ENCODE assay signal across 10 cellular contexts in genomic region chr11:118308995-118309528, GRCh38. TPM values are rescaled to one million over a fixed set of nuclear protein-coding genes. Genes with fewer than 3 reads are reported as not detected.
A peak's percentile ranks its signal among the peaks of the same experiment; 100 is the strongest.
DNase-seq lines count a peak whose midpoint lies in the region; ATAC-seq and TF ChIP-seq lines count a peak whose summit lies in the region.
"Not testable (repeated sequence)": the region's sequence is repeated elsewhere in the genome, so short reads cannot be mapped to it uniquely, and the experiment has no call there.
"Had no signal": no experiment of that assay in that cellular context is flagged by ENCODE, and none has a peak within 500 bp of the region (broad histone marks: within the 10 kb centered on the region; RNA-seq: fewer than 3 reads in every experiment).

No MANE protein-coding gene starts in this region.

- H3K9me3 Mint-ChIP-seq in CD4-positive, alpha-beta T cell; T-cell; activated CD8-positive, alpha-beta memory T cell treated with anti-CD3 and anti-CD28 coated beads, Interleukin-2, amount 10 ng/mL, durations not matched to agents 7 days and 5 days (ENCODE audit: low read depth); activated T-helper 17 cell treated with anti-CD3 and anti-CD28 coated beads, Interleukin-2, amount 50 U/mL, for 72 hours; activated naive CD4-positive, alpha-beta T cell treated with anti-CD3 and anti-CD28 coated beads, Interleukin-2, amount 50 U/mL, for 72 hours; effector memory CD8-positive, alpha-beta T cell; stimulated activated effector memory CD8-positive, alpha-beta T cell treated with anti-CD3 and anti-CD28 coated beads, Interleukin-12 subunit alpha, Interleukin-12 subunit beta, amount 100 ng/mL, for 72 hours: not testable (repeated sequence)

- ATAC-seq in CD4-positive, alpha-beta T cell (ENCODE audit: poor library complexity); T-cell (replicated peaks in 1 of 4); activated CD8-positive, alpha-beta memory T cell treated with anti-CD3 and anti-CD28 coated beads, Interleukin-2, amount 10 ng/mL, durations not matched to agents 7 days and 5 days; effector memory CD8-positive, alpha-beta T cell (replicated peaks): not testable (repeated sequence)
- ATAC-seq in activated T-helper 17 cell treated with anti-CD3 and anti-CD28 coated beads, Interleukin-2, amount 50 U/mL, for 72 hours (replicated peaks): peak; percentile 7
- ATAC-seq in activated naive CD4-positive, alpha-beta T cell treated with anti-CD3 and anti-CD28 coated beads, Interleukin-2, amount 50 U/mL, for 72 hours: peak; percentile 9 to 49
- ATAC-seq in stimulated activated effector memory CD8-positive, alpha-beta T cell treated with anti-CD3 and anti-CD28 coated beads, Interleukin-12 subunit alpha, Interleukin-12 subunit beta, amount 100 ng/mL, for 72 hours: peak; percentile 53

- H3K27me3 ChIP-seq in CD4-positive, alpha-beta T cell (ENCODE audit: control insufficient read depth, insufficient read depth, low read length): not testable (repeated sequence)

- H3K27ac Mint-ChIP-seq in CD4-positive, alpha-beta T cell: peak overlapping the region; percentile 100
- H3K27ac Mint-ChIP-seq in T-cell: peak overlapping the region; percentile 70 to 100
- peak overlapping the region; percentile 59 for H3K27ac Mint-ChIP-seq in activated CD8-positive, alpha-beta memory T cell treated with anti-CD3 and anti-CD28 coated beads, Interleukin-2, amount 10 ng/mL, durations not matched to agents 7 days and 5 days
- H3K27ac Mint-ChIP-seq in activated T-helper 17 cell treated with anti-CD3 and anti-CD28 coated beads, Interleukin-2, amount 50 U/mL, for 72 hours: peak overlapping the region; percentile 81
- peak overlapping the region; percentile 7 to 77 for H3K27ac Mint-ChIP-seq in activated naive CD4-positive, alpha-beta T cell treated with anti-CD3 and anti-CD28 coated beads, Interleukin-2, amount 50 U/mL, for 72 hours
- peak overlapping the region; percentile 35 to 99 for H3K27ac Mint-ChIP-seq in effector memory CD8-positive, alpha-beta T cell
- H3K27ac Mint-ChIP-seq in stimulated activated effector memory CD8-positive, alpha-beta T cell treated with anti-CD3 and anti-CD28 coated beads, Interleukin-12 subunit alpha, Interleukin-12 subunit beta, amount 100 ng/mL, for 72 hours: peak overlapping the region; percentile 99

- POLR2A ChIA-PET in CD4-positive, alpha-beta T cell (lab: Charles Lee): interaction anchor here (1.1 to 2.4 kb wide), 5 partner anchors 9 to 111 kb away, joined by 3 to 8 read pairs (median 5); partner anchors contain the start of gene JAML
- POLR2A ChIA-PET in T-cell (lab: Charles Lee): interaction anchor here in 1 of 2 donors (0.6 to 1.0 kb wide), 2 partner anchors 26 to 70 kb away, joined by 3 to 4 read pairs; no protein-coding TSS in a partner anchor

- not testable (repeated sequence) for DNase-seq in CD4-positive, alpha-beta T cell; T-cell; activated CD8-positive, alpha-beta memory T cell treated with anti-CD3 and anti-CD28 coated beads, Interleukin-2, amount 10 ng/mL, durations not matched to agents 7 days and 5 days; activated naive CD4-positive, alpha-beta T cell treated with anti-CD3 and anti-CD28 coated beads, Interleukin-2, amount 50 U/mL, for 72 hours (ENCODE audit: low spot score in 2 of 2); effector memory CD8-positive, alpha-beta T cell; stimulated activated effector memory CD8-positive, alpha-beta T cell treated with anti-CD3 and anti-CD28 coated beads, Interleukin-12 subunit alpha, Interleukin-12 subunit beta, amount 100 ng/mL, for 72 hours (ENCODE audit: low spot score in 2 of 2)
- peak; percentile 44 for DNase-seq in activated CD4-positive, alpha-beta T cell treated with anti-CD3 and anti-CD28 coated beads for 48 hours

- not testable (repeated sequence) for TF ChIP-seq CTCF in CD4-positive, alpha-beta T cell (IDR thresholded peaks at IDR 0.05)

- peak overlapping the region; percentile 88 for H3K27ac ChIP-seq in CD4-positive, alpha-beta T cell (ENCODE audit: low read depth, low read length)

- not testable (repeated sequence) for H3K9me3 ChIP-seq in CD4-positive, alpha-beta T cell (ENCODE audit: control insufficient read depth, low read length)

- intact Hi-C loops in CD4-positive, alpha-beta T cell (cut with DNase I, micrococcal nuclease): loop anchor here (5.0 to 10.0 kb wide), 3 partner anchors 54 to 128 kb away; partner anchors contain the start of genes KMT2A (in 1 of the 2) and MPZL3 (in 1 of the 2)

- peaks cover 94% of the 10 kb centered on the region for H3K36me3 Mint-ChIP-seq in CD4-positive, alpha-beta T cell (ENCODE audit: low read depth)
- H3K36me3 Mint-ChIP-seq in T-cell: peaks cover 69% of the 10 kb centered on the region
- peaks cover 74% of the 10 kb centered on the region for H3K36me3 Mint-ChIP-seq in activated CD8-positive, alpha-beta memory T cell treated with anti-CD3 and anti-CD28 coated beads, Interleukin-2, amount 10 ng/mL, durations not matched to agents 7 days and 5 days
- peaks cover 96% of the 10 kb centered on the region for H3K36me3 Mint-ChIP-seq in activated T-helper 17 cell treated with anti-CD3 and anti-CD28 coated beads, Interleukin-2, amount 50 U/mL, for 72 hours (ENCODE audit: low read depth)
- H3K36me3 Mint-ChIP-seq in activated naive CD4-positive, alpha-beta T cell treated with anti-CD3 and anti-CD28 coated beads, Interleukin-2, amount 50 U/mL, for 72 hours: peaks cover 64 to 74% of the 10 kb centered on the region in 2 donors
- H3K36me3 Mint-ChIP-seq in effector memory CD8-positive, alpha-beta T cell (ENCODE audit: insufficient read depth): peaks cover 73% of the 10 kb centered on the region
- peaks cover 96% of the 10 kb centered on the region for H3K36me3 Mint-ChIP-seq in stimulated activated effector memory CD8-positive, alpha-beta T cell treated with anti-CD3 and anti-CD28 coated beads, Interleukin-12 subunit alpha, Interleukin-12 subunit beta, amount 100 ng/mL, for 72 hours

- CTCF ChIA-PET in CD4-positive, alpha-beta T cell (lab: Charles Lee): interaction anchor here (0.7 to 4.0 kb wide), 6 partner anchors 13 to 111 kb away, joined by 3 to 17 read pairs (median 6); no protein-coding TSS in a partner anchor
- CTCF ChIA-PET in T-cell (lab: Charles Lee): interaction anchor here in 1 of 2 donors (0.6 to 1.4 kb wide), 6 partner anchors 14 to 110 kb away, joined by 3 to 6 read pairs (median 4); no protein-coding TSS in a partner anchor
- CTCF ChIA-PET in activated CD8-positive, alpha-beta memory T cell treated with anti-CD3 and anti-CD28 coated beads, Interleukin-2, amount 10 ng/mL, durations not matched to agents 7 days and 5 days (lab: Charles Lee): interaction anchor here (1.3 to 3.4 kb wide), 3 partner anchors 11 to 111 kb away, joined by 4 to 14 read pairs (median 5); no protein-coding TSS in a partner anchor

- peak overlapping the region; percentile 96 for H3K4me3 Mint-ChIP-seq in CD4-positive, alpha-beta T cell
- H3K4me3 Mint-ChIP-seq in T-cell: peak overlapping the region; percentile 95 to 99 (median 99)
- not testable (repeated sequence) for H3K4me3 Mint-ChIP-seq in activated CD8-positive, alpha-beta memory T cell treated with anti-CD3 and anti-CD28 coated beads, Interleukin-2, amount 10 ng/mL, durations not matched to agents 7 days and 5 days
- peak overlapping the region; percentile 100 for H3K4me3 Mint-ChIP-seq in activated T-helper 17 cell treated with anti-CD3 and anti-CD28 coated beads, Interleukin-2, amount 50 U/mL, for 72 hours
- H3K4me3 Mint-ChIP-seq in effector memory CD8-positive, alpha-beta T cell: peak overlapping the region; percentile 96 to 99
- H3K4me3 Mint-ChIP-seq in stimulated activated effector memory CD8-positive, alpha-beta T cell treated with anti-CD3 and anti-CD28 coated beads, Interleukin-12 subunit alpha, Interleukin-12 subunit beta, amount 100 ng/mL, for 72 hours: peak overlapping the region; percentile 0

- H3K4me1 Mint-ChIP-seq in CD4-positive, alpha-beta T cell (ENCODE audit: low read depth): peaks cover 92% of the 10 kb centered on the region
- H3K4me1 Mint-ChIP-seq in T-cell: peaks cover 84 to 88% (median 87%) of the 10 kb centered on the region in 3 donors
- peaks cover 74% of the 10 kb centered on the region for H3K4me1 Mint-ChIP-seq in activated CD8-positive, alpha-beta memory T cell treated with anti-CD3 and anti-CD28 coated beads, Interleukin-2, amount 10 ng/mL, durations not matched to agents 7 days and 5 days
- peaks cover 46% of the 10 kb centered on the region for H3K4me1 Mint-ChIP-seq in activated T-helper 17 cell treated with anti-CD3 and anti-CD28 coated beads, Interleukin-2, amount 50 U/mL, for 72 hours
- H3K4me1 Mint-ChIP-seq in effector memory CD8-positive, alpha-beta T cell (ENCODE audit: low read depth in 2 of 2): peaks cover 59 to 74% of the 10 kb centered on the region in 2 donors
- peaks cover 75% of the 10 kb centered on the region for H3K4me1 Mint-ChIP-seq in stimulated activated effector memory CD8-positive, alpha-beta T cell treated with anti-CD3 and anti-CD28 coated beads, Interleukin-12 subunit alpha, Interleukin-12 subunit beta, amount 100 ng/mL, for 72 hours

- not testable (repeated sequence) for H3K27me3 Mint-ChIP-seq in CD4-positive, alpha-beta T cell; T-cell; activated CD8-positive, alpha-beta memory T cell treated with anti-CD3 and anti-CD28 coated beads, Interleukin-2, amount 10 ng/mL, durations not matched to agents 7 days and 5 days; activated T-helper 17 cell treated with anti-CD3 and anti-CD28 coated beads, Interleukin-2, amount 50 U/mL, for 72 hours; effector memory CD8-positive, alpha-beta T cell

RNA-seq across cellular contexts. Expression of gene CD3E, which starts 4.5 kb away (rescaled TPM):
- total RNA-seq in CD4-positive, alpha-beta T cell: 100 to 1,000 TPM; 483 to 515 TPM
- total RNA-seq in T-cell: 100 to 1,000 TPM; 555 to 659 (median 596) TPM
- 100 to 1,000 TPM; 526 to 535 TPM for total RNA-seq in activated CD8-positive, alpha-beta memory T cell treated with anti-CD3 and anti-CD28 coated beads, Interleukin-2, amount 10 ng/mL, durations not matched to agents 7 days and 5 days
- 100 to 1,000 TPM; 338 to 500 TPM for total RNA-seq in activated T-helper 17 cell treated with anti-CD3 and anti-CD28 coated beads, Interleukin-2, amount 50 U/mL, for 72 hours
- 100 to 1,000 TPM; 371 to 455 TPM for total RNA-seq in activated naive CD4-positive, alpha-beta T cell treated with anti-CD3 and anti-CD28 coated beads, Interleukin-2, amount 50 U/mL, for 72 hours
- total RNA-seq: LHCN-M2 had no signal

RNA-seq across cellular contexts. Expression of gene CD3D, which starts 33.4 kb away (rescaled TPM):
- total RNA-seq in CD4-positive, alpha-beta T cell: 100 to 1,000 TPM; 265 to 274 TPM
- 100 to 1,000 TPM; 290 to 409 (median 361) TPM for total RNA-seq in T-cell
- 100 to 1,000 TPM; 428 to 526 TPM for total RNA-seq in activated CD8-positive, alpha-beta memory T cell treated with anti-CD3 and anti-CD28 coated beads, Interleukin-2, amount 10 ng/mL, durations not matched to agents 7 days and 5 days
- 100 to 1,000 TPM; 313 to 365 TPM for total RNA-seq in activated T-helper 17 cell treated with anti-CD3 and anti-CD28 coated beads, Interleukin-2, amount 50 U/mL, for 72 hours
- 100 to 1,000 TPM; 337 to 341 TPM for total RNA-seq in activated naive CD4-positive, alpha-beta T cell treated with anti-CD3 and anti-CD28 coated beads, Interleukin-2, amount 50 U/mL, for 72 hours
- total RNA-seq: LHCN-M2, OCI-LY7 had no signal

RNA-seq across cellular contexts. Expression of gene CD3G, which starts 35.1 kb away (rescaled TPM):
- total RNA-seq in CD4-positive, alpha-beta T cell: 100 to 1,000 TPM; 102 to 109 TPM
- 100 to 1,000 TPM; 170 to 215 (median 189) TPM for total RNA-seq in T-cell
- total RNA-seq in activated CD8-positive, alpha-beta memory T cell treated with anti-CD3 and anti-CD28 coated beads, Interleukin-2, amount 10 ng/mL, durations not matched to agents 7 days and 5 days: 100 to 1,000 TPM; 192 to 218 TPM
- 100 to 1,000 TPM; 103 to 140 TPM for total RNA-seq in activated T-helper 17 cell treated with anti-CD3 and anti-CD28 coated beads, Interleukin-2, amount 50 U/mL, for 72 hours
- total RNA-seq in activated naive CD4-positive, alpha-beta T cell treated with anti-CD3 and anti-CD28 coated beads, Interleukin-2, amount 50 U/mL, for 72 hours: 100 to 1,000 TPM in 1 of 2 donors, 10 to 100 TPM in 1; 82.9 to 123 TPM
- total RNA-seq: LHCN-M2, OCI-LY7 had no signal

RNA-seq across cellular contexts. Expression of gene MPZL2, which starts 45.0 kb away (rescaled TPM):
- 1 to 10 TPM in 1 of 2 experiments, under 1 TPM in 1; 0.95 to 1.8 TPM for total RNA-seq in CD4-positive, alpha-beta T cell
- 1 to 10 TPM in 4 of 5 donors, under 1 TPM in 1; 0.85 to 5.6 (median 2.0) TPM for total RNA-seq in T-cell
- total RNA-seq in activated CD8-positive, alpha-beta memory T cell treated with anti-CD3 and anti-CD28 coated beads, Interleukin-2, amount 10 ng/mL, durations not matched to agents 7 days and 5 days: 1 to 10 TPM; 3.0 to 3.2 TPM
- total RNA-seq in activated T-helper 17 cell treated with anti-CD3 and anti-CD28 coated beads, Interleukin-2, amount 50 U/mL, for 72 hours: 10 to 100 TPM in 1 of 2 donors, 1 to 10 TPM in 1; 2.8 to 21.7 TPM
- 10 to 100 TPM; 39.4 to 64.1 TPM for total RNA-seq in activated naive CD4-positive, alpha-beta T cell treated with anti-CD3 and anti-CD28 coated beads, Interleukin-2, amount 50 U/mL, for 72 hours
- total RNA-seq: LHCN-M2, OCI-LY7 had no signal

RNA-seq across cellular contexts. Expression of gene UBE4A, which starts 50.3 kb away (rescaled TPM):
- 10 to 100 TPM; 40.1 to 43.0 TPM for total RNA-seq in CD4-positive, alpha-beta T cell
- 10 to 100 TPM; 40.7 to 44.9 (median 41.8) TPM for total RNA-seq in T-cell
- total RNA-seq in activated CD8-positive, alpha-beta memory T cell treated with anti-CD3 and anti-CD28 coated beads, Interleukin-2, amount 10 ng/mL, durations not matched to agents 7 days and 5 days: 10 to 100 TPM; 43.4 to 47.8 TPM
- total RNA-seq in activated T-helper 17 cell treated with anti-CD3 and anti-CD28 coated beads, Interleukin-2, amount 50 U/mL, for 72 hours: 10 to 100 TPM; 40.9 to 48.3 TPM
- 10 to 100 TPM; 40.6 to 47.8 TPM for total RNA-seq in activated naive CD4-positive, alpha-beta T cell treated with anti-CD3 and anti-CD28 coated beads, Interleukin-2, amount 50 U/mL, for 72 hours

Comparison
In these comparisons a context has a peak if more than half of its experiments do, and no peak if none do; other contexts are left out.
1. H3K27ac Mint-ChIP-seq: peak in every context shown above with its lines; median percentile 100 in CD4-positive, alpha-beta T cell; 99 in stimulated activated effector memory CD8-positive, alpha-beta T cell treated with anti-CD3 and anti-CD28 coated beads, Interleukin-12 subunit alpha, Interleukin-12 subunit beta, amount 100 ng/mL, for 72 hours; 85 in T-cell; 81 in activated T-helper 17 cell treated with anti-CD3 and anti-CD28 coated beads, Interleukin-2, amount 50 U/mL, for 72 hours; 67 in effector memory CD8-positive, alpha-beta T cell; 59 in activated CD8-positive, alpha-beta memory T cell treated with anti-CD3 and anti-CD28 coated beads, Interleukin-2, amount 10 ng/mL, durations not matched to agents 7 days and 5 days; 42 in activated naive CD4-positive, alpha-beta T cell treated with anti-CD3 and anti-CD28 coated beads, Interleukin-2, amount 50 U/mL, for 72 hours.